10 cellular contexts compared by ENCODE assay signal in the genomic region with DNA sequence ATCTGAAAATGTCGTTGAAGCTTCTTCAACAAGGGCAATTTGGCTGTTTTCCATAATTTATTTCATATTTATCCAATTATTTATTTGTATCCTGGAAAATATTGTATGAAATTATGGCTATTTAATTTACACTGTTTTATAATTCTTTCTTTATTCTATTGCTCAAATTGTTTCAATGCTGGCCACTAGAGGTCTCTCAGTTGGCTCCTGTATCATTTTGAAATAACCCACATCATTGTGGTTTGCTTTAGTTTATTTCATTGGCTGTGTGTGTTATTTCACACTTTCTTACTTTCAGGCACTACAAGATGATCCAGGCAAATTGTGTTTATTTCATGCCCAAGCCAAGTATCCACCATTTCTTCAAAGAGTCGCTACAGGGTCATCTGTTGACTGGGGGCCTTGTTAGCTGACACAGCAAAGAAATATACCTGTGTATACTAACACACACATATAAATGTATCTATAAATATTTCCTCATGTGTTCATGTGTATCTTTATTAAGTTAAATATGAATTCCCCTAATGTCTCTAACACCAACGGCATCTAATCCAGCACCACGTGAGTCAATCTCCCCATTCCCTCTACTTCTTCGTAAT.
DNase-seq lines count a peak whose midpoint lies in the region; ATAC-seq, FAIRE-seq and TF ChIP-seq lines count a peak whose summit lies in the region.
"Had no signal": no experiment of that assay in that cellular context is flagged by ENCODE, and none has a peak within 500 bp of the region (broad histone marks: within the 10 kb centered on the region; RNA-seq: fewer than 3 reads in every experiment).

No MANE protein-coding gene starts in this region.

- H3K4me3 ChIP-seq in AG04450 (ENCODE audit: low read depth, low read length) = no peak overlapping the region
- no peak overlapping the region for H3K4me3 ChIP-seq in keratinocyte (ENCODE audit: control insufficient read depth in 2 of 3, extremely low read depth in 1 of 3, insufficient read depth in 2 of 3, low read depth in 1 of 3, low read length in 3 of 3)
- no peak overlapping the region for H3K4me3 ChIP-seq in psoas muscle

- dilution Hi-C loops in keratinocyte (cut with MboI; ENCODE audit: extremely low pct_ligation_motif_present, low sequenced_read_pairs) = no loop called here

- H3K36me3 ChIP-seq in keratinocyte (ENCODE audit: control insufficient read depth in 2 of 2, extremely low read depth in 1 of 2, insufficient read depth in 2 of 2, low read length in 2 of 2) = no peaks in the 10 kb centered on the region
- no peaks in the 10 kb centered on the region for H3K36me3 ChIP-seq in psoas muscle (ENCODE audit: insufficient read depth in 1 of 2, low read depth in 1 of 2)
- H3K36me3 ChIP-seq: neutrophil had no signal

- POLR2A ChIA-PET in AG04450 (lab: Yijun Ruan, JAX) = no interaction called here

- no peak for FAIRE-seq in keratinocyte (lab: Jason Lieb, UNC)

- H4K20me1 ChIP-seq in keratinocyte (ENCODE audit: control insufficient read depth, extremely low read depth, insufficient read depth, low read length) = no peaks in the 10 kb centered on the region

- CTCF ChIA-PET in AG04450 (lab: Charles Lee) = no interaction called here

- H2AFZ ChIP-seq in keratinocyte (ENCODE audit: control insufficient read depth, low read length) = no peak overlapping the region

- H3K4me1 ChIP-seq in keratinocyte (ENCODE audit: control insufficient read depth, extremely low read depth, insufficient read depth, low read length) = no peaks in the 10 kb centered on the region
- no peaks in the 10 kb centered on the region for H3K4me1 ChIP-seq in psoas muscle

- H3K9me1 ChIP-seq in keratinocyte (ENCODE audit: control insufficient read depth, extremely low read depth, insufficient read depth, low read length) = no peaks in the 10 kb centered on the region

- intact Hi-C loops in psoas muscle (cut with DNase I) = no loop called here

- no peaks in the 10 kb centered on the region for H3K79me2 ChIP-seq in keratinocyte (ENCODE audit: control insufficient read depth, insufficient read depth, low read length)

- ATAC-seq in HG03175 (IDR thresholded peaks at IDR 0.05; ENCODE audit: unreplicated experiment) = no peak
- ATAC-seq in HG03342 (IDR thresholded peaks at IDR 0.05; ENCODE audit: unreplicated experiment) = no peak
- ATAC-seq in psoas muscle = no peak
- no peak for ATAC-seq in esophagus mucosa

- peak; percentile 53 for TF ChIP-seq CTCF in AG04450 (IDR thresholded peaks at IDR 0.05; ENCODE audit: low read depth, low read length)
- peak; percentile 79 for TF ChIP-seq CTCF in VCaP (conservative IDR thresholded peaks at IDR 0.05)
- peak in 2 of 3 experiments; percentile 9 to 34 for TF ChIP-seq CTCF in keratinocyte (optimal IDR thresholded peaks at IDR 0.05 in 1 of 3, IDR thresholded peaks at IDR 0.05 in 1 of 3, conservative IDR thresholded peaks at IDR 0.05 in 1 of 3; ENCODE audit: extremely low read depth in 1 of 3, insufficient read depth in 2 of 3, low read length in 3 of 3)
- no peak for TF ChIP-seq CTCF in psoas muscle (IDR thresholded peaks at IDR 0.05)

- WGBS in psoas muscle, 3 donors = 66 to 72% (median 70%) methylated on average over 5 of the region's 5 CpGs

- H3K27me3 ChIP-seq in AG04450 (ENCODE audit: control insufficient read depth, insufficient read depth, low read length) = no peaks in the 10 kb centered on the region
- H3K27me3 ChIP-seq in keratinocyte (ENCODE audit: control insufficient read depth, extremely low read depth, insufficient read depth, low read length) = no peaks in the 10 kb centered on the region
- H3K27me3 ChIP-seq in psoas muscle (ENCODE audit: insufficient read depth in 3 of 3, low read length in 2 of 3) = no peaks in the 10 kb centered on the region
- H3K27me3 ChIP-seq: neutrophil had no signal

- H3K4me2 ChIP-seq in keratinocyte (ENCODE audit: control insufficient read depth, extremely low read depth, insufficient read depth, low read depth, low read length) = no peak overlapping the region

- H3K9me3 ChIP-seq in AG04450 (ENCODE audit: control insufficient read depth, insufficient read depth, low read length) (no peaks in the 10 kb centered on the region; the same call in 1 of the 2 replicates), keratinocyte (ENCODE audit: control insufficient read depth, low read depth, low read length) (no peaks in the 10 kb centered on the region), psoas muscle (no peaks in the 10 kb centered on the region)
- H3K9me3 ChIP-seq: neutrophil had no signal

- H3K27ac ChIP-seq in AG04450 (ENCODE audit: low read depth, low read length) (no peak overlapping the region), VCaP (no peak overlapping the region), keratinocyte (ENCODE audit: control insufficient read depth, insufficient read depth, low read length) (no peak overlapping the region), psoas muscle (no peak overlapping the region)
- H3K27ac ChIP-seq: neutrophil had no signal

- no peak for DNase-seq in AG04450 (ENCODE audit: low read depth, low spot score)
- peak; percentile 3 for DNase-seq in H4 (ENCODE audit: low spot score)
- no peak for DNase-seq in keratinocyte (ENCODE audit: low read depth, low spot score)
- DNase-seq in psoas muscle = no peak
- DNase-seq: NCI-H1694 had no signal

- no peak overlapping the region for H3K9ac ChIP-seq in keratinocyte (ENCODE audit: control insufficient read depth, extremely low read depth, insufficient read depth, low read length)
